In genomic region chr5:109910874-109911273, GRCh38 we compare ENCODE assay signal across 31 cellular contexts.
DNase-seq lines count a peak whose midpoint lies in the region; ATAC-seq, FAIRE-seq and TF ChIP-seq lines count a peak whose summit lies in the region.
"Had no signal": no experiment of that assay in that cellular context is flagged by ENCODE, and none has a peak within 500 bp of the region (broad histone marks: within the 10 kb centered on the region; RNA-seq: fewer than 3 reads in every experiment).

No MANE protein-coding gene starts in this region.

- H3K9me3 ChIP-seq in H1 (ENCODE audit: insufficient read depth in 2 of 2, low read depth in 1 of 2, low read length in 1 of 2) (no peaks in the 10 kb centered on the region), lower lobe of right lung (no peaks in the 10 kb centered on the region)
- H3K9me3 ChIP-seq: BLaER1 treated with 17β-estradiol and CSF1 and Interleukin-3, amounts not matched to agents 10 nM and 100 nM; heart left ventricle; MG63; Peyer's patch; psoas muscle; sigmoid colon; tibial nerve had no signal

- H3K9ac ChIP-seq in H1 (replicated peaks in 1 of 4; ENCODE audit: extremely low read depth in 1 of 4, low read depth in 3 of 4, low read length in 3 of 4): no peak overlapping the region
- H3K9ac ChIP-seq: BLaER1 treated with 17β-estradiol and CSF1 and Interleukin-3, amounts not matched to agents 10 nM and 100 nM; KMS-11 had no signal

- H3K79me1 ChIP-seq in H1 (ENCODE audit: low read depth, low read length): no peaks in the 10 kb centered on the region

- no peak overlapping the region for H4K91ac ChIP-seq in H1 (replicated peaks; ENCODE audit: insufficient read length, low read length)

- no peak overlapping the region for H3K4me3 Mint-ChIP-seq in activated CD4-positive, alpha-beta T cell treated with anti-CD3 and anti-CD28 coated beads for 36 hours
- H3K4me3 Mint-ChIP-seq: activated naive CD4-positive, alpha-beta T cell treated with anti-CD3 and anti-CD28 coated beads, Interleukin-2, amount 50 U/mL, for 24 hours; endodermal cell; natural killer cell had no signal

- no peak overlapping the region for H3K27ac Mint-ChIP-seq in activated CD4-positive, alpha-beta T cell treated with anti-CD3 and anti-CD28 coated beads for 36 hours
- H3K27ac Mint-ChIP-seq: activated naive CD4-positive, alpha-beta T cell treated with anti-CD3 and anti-CD28 coated beads, Interleukin-2, amount 50 U/mL, for 24 hours; endodermal cell; natural killer cell had no signal

- H4K8ac ChIP-seq in H1 (ENCODE audit: extremely low read depth, insufficient read depth, low read length): no peak overlapping the region

- no peak overlapping the region for H3K4ac ChIP-seq in H1 (replicated peaks; ENCODE audit: insufficient read length, low read depth, low read length)

- peaks cover 0 to 3% (median 0%) of the 10 kb centered on the region in 4 experiments; a peak in 2 of 7 replicates for H3K4me1 ChIP-seq in H1 (replicated peaks in 1 of 4; ENCODE audit: control insufficient read depth in 3 of 4, insufficient read depth in 4 of 4, low read length in 3 of 4)
- H3K4me1 ChIP-seq in lower lobe of right lung: no peaks in the 10 kb centered on the region
- H3K4me1 ChIP-seq: BLaER1 treated with 17β-estradiol and CSF1 and Interleukin-3, amounts not matched to agents 10 nM and 100 nM; heart left ventricle; Peyer's patch; psoas muscle had no signal

- H2BK20ac ChIP-seq in H1 (ENCODE audit: low read length): no peak overlapping the region

- no peaks in the 10 kb centered on the region for H3K79me2 ChIP-seq in H1 (ENCODE audit: control insufficient read depth in 1 of 2, insufficient read depth in 2 of 2, low read length in 2 of 2)

- TF ChIP-seq POLR2A in H1 (IDR thresholded peaks at IDR 0.05; ENCODE audit: control extremely low read depth in 1 of 2, low read depth in 2 of 2, low read length in 2 of 2): no peak

- H2AFZ ChIP-seq in H1 (ENCODE audit: low read length): peak overlapping the region; percentile 6; the same call in 1 of the 2 replicates

- no peak overlapping the region for H4K5ac ChIP-seq in H1 (ENCODE audit: insufficient read length, low read depth, low read length)

- peaks cover 19% of the 10 kb centered on the region for H3K4me1 Mint-ChIP-seq in activated CD4-positive, alpha-beta T cell treated with anti-CD3 and anti-CD28 coated beads for 36 hours
- H3K4me1 Mint-ChIP-seq: endodermal cell, natural killer cell had no signal

- ATAC-seq in GM19463 (IDR thresholded peaks at IDR 0.05; ENCODE audit: unreplicated experiment) (peak; percentile 70), HG03175 (IDR thresholded peaks at IDR 0.05; ENCODE audit: unreplicated experiment) (peak; percentile 92), lower lobe of right lung (no peak), GM18519 (IDR thresholded peaks at IDR 0.05; ENCODE audit: low FRiP score, unreplicated experiment) (no peak)
- ATAC-seq in activated CD4-positive, alpha-beta T cell treated with anti-CD3 and anti-CD28 coated beads for 36 hours: no peak
- ATAC-seq: natural killer cell, psoas muscle had no signal

- no peak overlapping the region for H3K23ac ChIP-seq in H1 (ENCODE audit: insufficient read length)

- H3K56ac ChIP-seq in H1 (replicated peaks; ENCODE audit: insufficient read length, low read depth, low read length): no peak overlapping the region

- H3K27ac ChIP-seq in H1 (ENCODE audit: low read depth, low read length) (no peak overlapping the region), lower lobe of right lung (no peak overlapping the region)
- H3K27ac ChIP-seq: BLaER1 treated with 17β-estradiol and CSF1 and Interleukin-3, amounts not matched to agents 10 nM and 100 nM; brain microvascular endothelial cell; heart left ventricle; KMS-11; Peyer's patch; psoas muscle; sigmoid colon had no signal

- intact Hi-C loops in activated CD4-positive, alpha-beta T cell treated with anti-CD3 and anti-CD28 coated beads for 36 hours (cut with DNase I, micrococcal nuclease): no loop called here
- intact Hi-C loops in lower lobe of right lung (cut with DNase I): no loop called here

- CTCF ChIA-PET in H1 (lab: Charles Lee; ENCODE audit: partially characterized antibody): interaction anchor here (0.6 kb wide), 2 partner anchors 504 to 1621 kb away, joined by 3 to 5 read pairs; no protein-coding TSS in a partner anchor
- CTCF ChIA-PET in activated CD4-positive, alpha-beta T cell treated with anti-CD3 and anti-CD28 coated beads for 36 hours (lab: Charles Lee): no interaction called here

- H3K18ac ChIP-seq in H1 (ENCODE audit: extremely low read depth, low read length): no peak overlapping the region

- H2BK5ac ChIP-seq in H1 (ENCODE audit: low read depth, low read length): no peak overlapping the region

- H3K14ac ChIP-seq in H1 (ENCODE audit: insufficient read length): no peak overlapping the region

- no peaks in the 10 kb centered on the region for H3K23me2 ChIP-seq in H1 (ENCODE audit: low read depth, low read length)

- TF ChIP-seq RAD21 in H1 (IDR thresholded peaks at IDR 0.05 in 1 of 2, conservative IDR thresholded peaks at IDR 0.05 in 1 of 2; ENCODE audit: low read depth in 2 of 2, low read length in 2 of 2): no peak

- POLR2A ChIA-PET in H1 (lab: Charles Lee; ENCODE audit: partially characterized antibody): no interaction called here
- POLR2A ChIA-PET in activated CD4-positive, alpha-beta T cell treated with anti-CD3 and anti-CD28 coated beads for 36 hours (lab: Charles Lee): no interaction called here

- H3K27me3 ChIP-seq in H1 (replicated peaks in 1 of 4; ENCODE audit: control insufficient read depth in 3 of 4, extremely low read depth in 1 of 4, insufficient read depth in 3 of 4, low read length in 3 of 4) (no peaks in the 10 kb centered on the region), lower lobe of right lung (ENCODE audit: low read depth) (no peaks in the 10 kb centered on the region)
- H3K27me3 ChIP-seq: BLaER1 treated with 17β-estradiol and CSF1 and Interleukin-3, amounts not matched to agents 10 nM and 100 nM; brain microvascular endothelial cell; heart left ventricle; MG63; Peyer's patch; sigmoid colon; tibial nerve had no signal

- H3K4me3 ChIP-seq in H1 (ENCODE audit: extremely low read depth in 1 of 4, insufficient read depth in 2 of 4, low read depth in 3 of 4, low read length in 4 of 4): no peak overlapping the region
- no peak overlapping the region for H3K4me3 ChIP-seq in lower lobe of right lung
- H3K4me3 ChIP-seq: BLaER1 treated with 17β-estradiol and CSF1 and Interleukin-3, amounts not matched to agents 10 nM and 100 nM; heart left ventricle; MG63; Peyer's patch; psoas muscle; sigmoid colon; tibial nerve had no signal

- H2BK12ac ChIP-seq in H1 (ENCODE audit: low read depth, low read length): peak overlapping the region; percentile 39; the same call in 1 of the 2 replicates

- H3K27me3 Mint-ChIP-seq in activated CD4-positive, alpha-beta T cell treated with anti-CD3 and anti-CD28 coated beads for 36 hours: no peaks in the 10 kb centered on the region
- H3K27me3 Mint-ChIP-seq: activated naive CD4-positive, alpha-beta T cell treated with anti-CD3 and anti-CD28 coated beads, Interleukin-2, amount 50 U/mL, for 24 hours had no signal

- TF ChIP-seq CTCF in H1 (IDR thresholded peaks at IDR 0.05; ENCODE audit: control extremely low read depth in 1 of 3, insufficient read depth in 1 of 3, low read depth in 1 of 3, low read length in 3 of 3) (no peak), lower lobe of right lung (IDR thresholded peaks at IDR 0.05) (no peak)

- no peak overlapping the region for H2BK120ac ChIP-seq in H1 (replicated peaks; ENCODE audit: low read depth, low read length)

- H3K4me2 ChIP-seq in H1 (ENCODE audit: insufficient read depth in 1 of 2, low read depth in 2 of 2, low read length in 2 of 2): no peak overlapping the region
- H3K4me2 ChIP-seq: BLaER1 treated with 17β-estradiol and CSF1 and Interleukin-3, amounts not matched to agents 10 nM and 100 nM; KMS-11 had no signal

- no peaks in the 10 kb centered on the region for H3K36me3 ChIP-seq in H1 (ENCODE audit: control insufficient read depth in 2 of 4, insufficient read depth in 4 of 4, low read length in 3 of 4)
- H3K36me3 ChIP-seq in lower lobe of right lung: no peaks in the 10 kb centered on the region
- H3K36me3 ChIP-seq: BLaER1 treated with 17β-estradiol and CSF1 and Interleukin-3, amounts not matched to agents 10 nM and 100 nM; brain microvascular endothelial cell; heart left ventricle; MG63; Peyer's patch; sigmoid colon; tibial nerve had no signal

- no peak overlapping the region for H2BK15ac ChIP-seq in H1 (ENCODE audit: low read length)

- no peak for TF ChIP-seq EP300 in H1 (IDR thresholded peaks at IDR 0.05; ENCODE audit: borderline replicate concordance in 1 of 2, low read depth in 2 of 2, low read length in 2 of 2)

- H3K9me3 Mint-ChIP-seq in activated CD4-positive, alpha-beta T cell treated with anti-CD3 and anti-CD28 coated beads for 36 hours (ENCODE audit: low read depth): no peaks in the 10 kb centered on the region
- H3K9me3 Mint-ChIP-seq: activated naive CD4-positive, alpha-beta T cell treated with anti-CD3 and anti-CD28 coated beads, Interleukin-2, amount 50 U/mL, for 24 hours; endodermal cell; natural killer cell had no signal

- no peaks in the 10 kb centered on the region for H4K20me1 ChIP-seq in H1 (replicated peaks in 1 of 2; ENCODE audit: control insufficient read depth in 1 of 2, insufficient read depth in 2 of 2, low read length in 2 of 2)
- H4K20me1 ChIP-seq: BLaER1 treated with 17β-estradiol and CSF1 and Interleukin-3, amounts not matched to agents 10 nM and 100 nM had no signal

- 76% methylated on average over 5 of the region's 5 CpGs; no CpG with 5 or more reads in 1 of the 2 experiments for WGBS in H1 (ENCODE audit: extremely low coverage in 1 of 2, insufficient coverage in 1 of 2, insufficient read length in 1 of 2, insufficient replicate concordance in 2 of 2, low coverage in 1 of 2, low lambda C conversion rate in 2 of 2, missing lambda C conversion rate in 1 of 2), 2 experiments

- DNase-seq in H1 (ENCODE audit: low read depth in 1 of 2, low spot score in 2 of 2): no peak
- DNase-seq in activated CD4-positive, alpha-beta T cell treated with anti-CD3 and anti-CD28 coated beads for 36 hours: no peak
- DNase-seq in lower lobe of right lung: no peak
- no peak for DNase-seq in GM19238 (ENCODE audit: insufficient read length, low spot score)
- DNase-seq: activated CD4-positive, alpha-beta T cell treated with anti-CD3 and anti-CD28 coated beads for 4 hours; amygdala; brain microvascular endothelial cell; cerebellar nuclear complex; dermis blood vessel endothelial cell; DMS153; endodermal cell; heart left ventricle; MG63; natural killer cell; NCI-H2029; NCI-H526 treated with DMSO at 0.1 percent for 48 hours; occipital lobe; Peyer's patch; psoas muscle; SIG-M5; sigmoid colon; stimulated activated CD4-positive, alpha-beta T cell treated with anti-CD3 and anti-CD28 coated beads, Interleukin-4, amount 100 ng/mL, for 1 hour; SW 1271 had no signal

- no peak for FAIRE-seq in H1 (lab: Jason Lieb, UNC)
- FAIRE-seq: GM12892 had no signal

- H3K36me3 Mint-ChIP-seq in activated CD4-positive, alpha-beta T cell treated with anti-CD3 and anti-CD28 coated beads for 36 hours (ENCODE audit: low read depth): no peaks in the 10 kb centered on the region
- H3K36me3 Mint-ChIP-seq: natural killer cell had no signal

- no peak overlapping the region for H2AK5ac ChIP-seq in H1 (ENCODE audit: low read depth, low read length)

TF ChIP-seq in H1, 55 proteins besides CTCF, POLR2A, EP300 and RAD21 (continues in another document):
- TF ChIP-seq RXRA (IDR thresholded peaks at IDR 0.05; ENCODE audit: insufficient read depth, low read depth, low read length) (no peak), PHF8 (conservative IDR thresholded peaks at IDR 0.05; ENCODE audit: low read depth, low read length) (no peak)

Comparison
In these comparisons a context has a peak if more than half of its experiments do, and no peak if none do; other contexts are left out.
1. ATAC-seq: peak in GM19463 (single experiment) and HG03175 (single experiment); none in activated CD4-positive, alpha-beta T cell treated with anti-CD3 and anti-CD28 coated beads for 36 hours (single experiment), lower lobe of right lung (0 of 2) and GM18519 (single experiment).